ENCODE assay signal across 9 cellular contexts in genomic region chr1:39184354-39184818, GRCh38. TPM values are rescaled to one million over a fixed set of nuclear protein-coding genes. Genes with fewer than 3 reads are reported as not detected.
DNase-seq lines count a peak whose midpoint lies in the region; ATAC-seq and TF ChIP-seq lines count a peak whose summit lies in the region.
"Had no signal": no experiment of that assay in that cellular context is flagged by ENCODE, and none has a peak within 500 bp of the region (broad histone marks: within the 10 kb centered on the region; RNA-seq: fewer than 3 reads in every experiment).

No MANE protein-coding gene starts in this region.

- no peaks in the 10 kb centered on the region for H3K36me3 ChIP-seq in ACC112 (ENCODE audit: insufficient read depth, low read length)
- no peaks in the 10 kb centered on the region for H3K36me3 ChIP-seq in Loucy (ENCODE audit: insufficient read depth, low read length)
- H3K36me3 ChIP-seq in breast epithelium, result no peaks in the 10 kb centered on the region
- no peaks in the 10 kb centered on the region for H3K36me3 ChIP-seq in naive thymus-derived CD4-positive, alpha-beta T cell (ENCODE audit: control insufficient read depth in 2 of 3, insufficient read depth in 3 of 3, low read length in 3 of 3)
- H3K36me3 ChIP-seq in aorta (ENCODE audit: control insufficient read depth in 1 of 2, insufficient read depth in 2 of 2, low read length in 1 of 2), result no peaks in the 10 kb centered on the region

- no peaks in the 10 kb centered on the region for H3F3A ChIP-seq in Loucy (ENCODE audit: low read depth)

- H3K4me3 ChIP-seq in ACC112 (ENCODE audit: low read depth, low read length) (no peak overlapping the region), Loucy (ENCODE audit: low read length, poor library complexity, severe bottlenecking) (peak overlapping the region; percentile 0), breast epithelium (no peak overlapping the region), aorta (ENCODE audit: low read length in 2 of 2) (no peak overlapping the region)
- H3K4me3 ChIP-seq in naive thymus-derived CD4-positive, alpha-beta T cell (ENCODE audit: low read length), result no peak overlapping the region

- intact Hi-C loops in breast epithelium (cut with DNase I; ENCODE audit: low total_unique reads), result no loop called here
- intact Hi-C loops in naive thymus-derived CD4-positive, alpha-beta T cell (cut with micrococcal nuclease), result loop anchor here (1.0 to 5.0 kb wide), 4 partner anchors 8 to 353 kb away; partner anchors contain the start of gene RRAGC (in 1 of the 2)
- intact Hi-C loops in aorta (cut with DNase I), result no loop called here

- H3K79me2 ChIP-seq in ACC112 (ENCODE audit: control insufficient read depth, insufficient read depth, low read length, unreplicated experiment) (peaks cover 35% of the 10 kb centered on the region), Loucy (ENCODE audit: insufficient read depth, low read length) (peaks cover 33% of the 10 kb centered on the region)

- ATAC-seq in naive thymus-derived CD4-positive, alpha-beta T cell, result no peak
- ATAC-seq in GM18909 (IDR thresholded peaks at IDR 0.05; ENCODE audit: poor library complexity, unreplicated experiment) (no peak), aorta (ENCODE audit: low FRiP score) (no peak)

- TF ChIP-seq CTCF in Loucy (conservative IDR thresholded peaks at IDR 0.05; ENCODE audit: low read length), result no peak
- no peak for TF ChIP-seq CTCF in breast epithelium (IDR thresholded peaks at IDR 0.05)

- CTCF ChIA-PET in naive thymus-derived CD4-positive, alpha-beta T cell (lab: Charles Lee), result interaction anchor here (0.6 to 4.2 kb wide), 14 partner anchors 9 to 226 kb away, joined by 3 to 34 read pairs (median 4); partner anchors contain the start of gene MACF1

- no peak overlapping the region for H2AFZ ChIP-seq in ACC112 (ENCODE audit: low read length, unreplicated experiment)
- no peak overlapping the region for H2AFZ ChIP-seq in Loucy (ENCODE audit: low read length)
- H2AFZ ChIP-seq: parathyroid adenoma had no signal

- DNase-seq in breast epithelium (ENCODE audit: low spot score in 2 of 2) (no peak), SIG-M5 (lab: John Stamatoyannopoulos, UW) (no peak), aorta (no peak), NK-92 (lab: John Stamatoyannopoulos, UW; ENCODE audit: unreplicated experiment) (no peak)
- DNase-seq in naive thymus-derived CD4-positive, alpha-beta T cell, result no peak

- H3K4me3 Mint-ChIP-seq in naive thymus-derived CD4-positive, alpha-beta T cell, result peak overlapping the region in 8 of 10 donors; percentile 8 to 51 (median 39)

- H3K4me2 ChIP-seq in Loucy (ENCODE audit: low read depth, low read length, poor library complexity, severe bottlenecking), result peak overlapping the region; percentile 19

- peak overlapping the region; percentile 88 to 98 (median 97) for H3K27ac Mint-ChIP-seq in naive thymus-derived CD4-positive, alpha-beta T cell

- H3K27me3 ChIP-seq in ACC112 (ENCODE audit: insufficient read depth, low read length), result no peaks in the 10 kb centered on the region
- no peaks in the 10 kb centered on the region for H3K27me3 ChIP-seq in Loucy (ENCODE audit: insufficient read depth, low read length, poor library complexity, severe bottlenecking)
- H3K27me3 ChIP-seq in breast epithelium, result no peaks in the 10 kb centered on the region
- no peaks in the 10 kb centered on the region for H3K27me3 ChIP-seq in naive thymus-derived CD4-positive, alpha-beta T cell (ENCODE audit: control insufficient read depth in 2 of 2, insufficient read depth in 2 of 2, low read length in 2 of 2)
- H3K27me3 ChIP-seq in aorta (ENCODE audit: control insufficient read depth in 1 of 2, insufficient read depth in 2 of 2, low read length in 1 of 2), result no peaks in the 10 kb centered on the region

- H3K27ac ChIP-seq in ACC112 (ENCODE audit: low read depth, low read length) (peak overlapping the region; percentile 46; the same call in 1 of the 2 replicates), breast epithelium (peak overlapping the region; percentile 82 to 93), aorta (ENCODE audit: low read depth in 1 of 2, low read length in 2 of 2) (no peak overlapping the region)
- H3K27ac ChIP-seq in naive thymus-derived CD4-positive, alpha-beta T cell (ENCODE audit: low read depth, low read length), result peak overlapping the region; percentile 76
- H3K27ac ChIP-seq: parathyroid adenoma had no signal

- H3K36me3 Mint-ChIP-seq in naive thymus-derived CD4-positive, alpha-beta T cell, result no peaks in the 10 kb centered on the region

- no peak overlapping the region for H3K9ac ChIP-seq in Loucy (ENCODE audit: low read depth, low read length, poor library complexity, severe bottlenecking)
- H3K9ac ChIP-seq: parathyroid adenoma had no signal

- H3K4me1 Mint-ChIP-seq in naive thymus-derived CD4-positive, alpha-beta T cell, result peaks cover 19 to 57% (median 37%) of the 10 kb centered on the region in 7 donors

- no peak for TF ChIP-seq POLR2A in breast epithelium (IDR thresholded peaks at IDR 0.05)

- H3K27me3 Mint-ChIP-seq in naive thymus-derived CD4-positive, alpha-beta T cell, result no peaks in the 10 kb centered on the region

- H3K9me3 ChIP-seq in Loucy (ENCODE audit: insufficient read depth, low read depth, low read length) (no peaks in the 10 kb centered on the region), breast epithelium (no peaks in the 10 kb centered on the region), aorta (ENCODE audit: control insufficient read depth, low read length) (no peaks in the 10 kb centered on the region)
- H3K9me3 ChIP-seq in naive thymus-derived CD4-positive, alpha-beta T cell (ENCODE audit: control insufficient read depth in 2 of 3, low read length in 3 of 3), result no peaks in the 10 kb centered on the region

- 98 to 99% methylated on average over 3 of the region's 3 CpGs for WGBS in aorta, 2 donors

- no peaks in the 10 kb centered on the region for H3K9me3 Mint-ChIP-seq in naive thymus-derived CD4-positive, alpha-beta T cell

- no peaks in the 10 kb centered on the region for H3K9me2 ChIP-seq in Loucy (replicated peaks; ENCODE audit: low read depth, low read length)

- H4K20me1 ChIP-seq in Loucy (ENCODE audit: insufficient read depth, low read length, poor library complexity, severe bottlenecking), result peaks cover 12% of the 10 kb centered on the region

- H3K4me1 ChIP-seq in ACC112 (ENCODE audit: control insufficient read depth, insufficient read depth, low read length, unreplicated experiment), result peaks cover 34% of the 10 kb centered on the region
- H3K4me1 ChIP-seq in Loucy (ENCODE audit: insufficient read depth, low read length, poor library complexity, severe bottlenecking), result peaks cover 27% of the 10 kb centered on the region
- H3K4me1 ChIP-seq in breast epithelium, result peaks cover 0 to 13% of the 10 kb centered on the region in 2 donors
- peaks cover 7 to 16% of the 10 kb centered on the region in 2 donors for H3K4me1 ChIP-seq in naive thymus-derived CD4-positive, alpha-beta T cell (ENCODE audit: control insufficient read depth in 2 of 2, insufficient read depth in 2 of 2, low read length in 2 of 2)
- H3K4me1 ChIP-seq in aorta (ENCODE audit: control insufficient read depth in 1 of 2, insufficient read depth in 2 of 2, low read length in 2 of 2), result no peaks in the 10 kb centered on the region

- POLR2A ChIA-PET in naive thymus-derived CD4-positive, alpha-beta T cell (lab: Charles Lee), result interaction anchor here (0.6 to 1.7 kb wide), 7 partner anchors 8 to 384 kb away, joined by 3 to 16 read pairs (median 4); no protein-coding TSS in a partner anchor

RNA-seq across cellular contexts. Expression of gene MACF1, which starts 20.1 kb away (rescaled TPM):
- 100 to 1,000 TPM; 279 to 350 (median 325) TPM for total RNA-seq in breast epithelium
- 100 to 1,000 TPM; 282 to 409 (median 335) TPM for total RNA-seq in naive thymus-derived CD4-positive, alpha-beta T cell
- 10 to 100 TPM; 21.2 to 90.3 TPM for polyA plus RNA-seq in naive thymus-derived CD4-positive, alpha-beta T cell
- 100 to 1,000 TPM; 613 to 785 TPM for total RNA-seq in aorta
- 100 to 1,000 TPM in 1 of 2 donors, 10 to 100 TPM in 1; 38.9 to 159 TPM for polyA plus RNA-seq in aorta

Comparison
In these comparisons a context has a peak if more than half of its experiments do, and no peak if none do; other contexts are left out.
1. H3K27ac ChIP-seq: peak in ACC112 (single experiment), breast epithelium (2 of 2) and naive thymus-derived CD4-positive, alpha-beta T cell (single experiment); none in aorta (0 of 2).
2. intact Hi-C loops: an anchor here in naive thymus-derived CD4-positive, alpha-beta T cell (1.0 to 5.0 kb wide); none called in breast epithelium and aorta.